ENCODE assay signal across 15 cellular contexts in the genomic region with DNA sequence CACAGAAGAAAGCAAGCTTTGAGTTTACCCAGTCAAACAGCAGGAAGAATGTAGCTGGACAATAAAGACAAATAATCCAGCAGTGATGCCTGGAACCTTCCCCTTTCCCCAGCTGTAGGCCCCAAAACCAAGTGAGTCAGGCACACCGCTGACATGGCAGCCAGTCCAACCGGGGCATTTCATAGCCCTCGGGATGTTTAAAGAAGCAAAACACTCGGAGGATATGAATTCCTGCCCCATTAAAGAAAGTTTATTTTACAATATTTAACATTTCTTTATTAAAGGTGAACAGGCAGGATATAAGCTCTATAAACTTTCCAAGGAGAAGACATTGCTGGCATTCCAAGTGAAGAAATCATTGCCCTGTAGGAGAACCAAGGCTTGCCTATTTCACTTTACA.
DNase-seq lines count a peak whose midpoint lies in the region; ATAC-seq lines count a peak whose summit lies in the region.
"Had no signal": no experiment of that assay in that cellular context is flagged by ENCODE, and none has a peak within 500 bp of the region (broad histone marks: within the 10 kb centered on the region; RNA-seq: fewer than 3 reads in every experiment).

No MANE protein-coding gene starts in this region.

- H3K9ac ChIP-seq in stomach smooth muscle (ENCODE audit: low read length in 2 of 2) = no peak overlapping the region

- H3K27me3 ChIP-seq in stomach smooth muscle (ENCODE audit: control insufficient read depth in 1 of 2, insufficient read depth in 2 of 2, low read length in 2 of 2) = no peaks in the 10 kb centered on the region
- H3K27me3 ChIP-seq: MG63 had no signal

- no peaks in the 10 kb centered on the region for H3K9me3 ChIP-seq in stomach smooth muscle (ENCODE audit: control insufficient read depth in 2 of 2, low read length in 2 of 2)
- H3K9me3 ChIP-seq: MG63 had no signal

- H3K4me1 ChIP-seq in stomach smooth muscle (ENCODE audit: control insufficient read depth, insufficient read depth, low read length) = peaks cover 24% of the 10 kb centered on the region

- DNase-seq in H4 (ENCODE audit: low spot score) (peak; percentile 22), T1000 (lab: John Stamatoyannopoulos, UW) (peak; percentile 16), glomerular visceral epithelial cell (ENCODE audit: extremely low spot score) (peak; percentile 55), COR-L47 (lab: John Stamatoyannopoulos, UW) (no peak), C1 segment of cervical spinal cord (lab: John Stamatoyannopoulos, UW) (no peak)
- DNase-seq: activated CD4-positive, alpha-beta T cell treated with anti-CD3 and anti-CD28 coated beads for 4 hours; activated CD8-positive, alpha-beta memory T cell treated with anti-CD3 and anti-CD28 coated beads, Interleukin-2, amount 10 ng/mL, durations not matched to agents 7 days and 5 days; DMS53; MG63; NCI-H1436 treated with DMSO at 0.1 percent for 48 hours; NCI-H2171; stimulated activated CD4-positive, alpha-beta T cell treated with anti-CD3 and anti-CD28 coated beads, Interleukin-1b, Interleukin-23, amount 100 ng/mL, for 48 hours; stimulated activated naive CD8-positive, alpha-beta T cell treated with anti-CD3 and anti-CD28 coated beads, Interleukin-15, amount 100 ng/mL, for 72 hours had no signal

- ATAC-seq in HG02642 (IDR thresholded peaks at IDR 0.05; ENCODE audit: poor library complexity, unreplicated experiment) = no peak
- ATAC-seq: activated CD8-positive, alpha-beta memory T cell treated with anti-CD3 and anti-CD28 coated beads, Interleukin-2, amount 10 ng/mL, durations not matched to agents 7 days and 5 days; stimulated activated naive CD8-positive, alpha-beta T cell treated with anti-CD3 and anti-CD28 coated beads, Interleukin-15, amount 100 ng/mL, for 72 hours had no signal

- H3K4me3 ChIP-seq in stomach smooth muscle (ENCODE audit: low read length in 2 of 2) = no peak overlapping the region
- H3K4me3 ChIP-seq: MG63 had no signal

- peak overlapping the region; percentile 24 for H3K27ac ChIP-seq in stomach smooth muscle (ENCODE audit: low read length)

- H3K36me3 ChIP-seq in stomach smooth muscle (ENCODE audit: control insufficient read depth in 2 of 2, insufficient read depth in 2 of 2, low read length in 2 of 2) = no peaks in the 10 kb centered on the region
- H3K36me3 ChIP-seq: MG63 had no signal

Comparison
In these comparisons a context has a peak if more than half of its experiments do, and no peak if none do; other contexts are left out.
1. DNase-seq: peak in H4 (single experiment), T1000 (single experiment) and glomerular visceral epithelial cell (single experiment); none in COR-L47 (single experiment) and C1 segment of cervical spinal cord (0 of 14).